ENCODE assay signal across 27 cellular contexts in genomic region chrX:150416469-150416868, GRCh38.
"Had no signal": no experiment of that assay in that cellular context is flagged by ENCODE, and none has a peak within 500 bp of the region (broad histone marks: within the 10 kb centered on the region; RNA-seq: fewer than 3 reads in every experiment).

No MANE protein-coding gene starts in this region.

- H3K79me2 ChIP-seq: hepatocyte had no signal

- H3K9me3 ChIP-seq: colonic mucosa, esophagus squamous epithelium, gastroesophageal sphincter, heart left ventricle, left ventricle myocardium inferior, lower lobe of right lung, mucosa of descending colon had no signal

- H3K36me3 ChIP-seq: colonic mucosa, esophagus squamous epithelium, gastroesophageal sphincter, heart left ventricle, left ventricle myocardium inferior, lower lobe of right lung had no signal

- H3K27me3 ChIP-seq: colonic mucosa, esophagus squamous epithelium, foreskin keratinocyte, gastroesophageal sphincter, heart left ventricle, hepatocyte had no signal

- H3K27ac ChIP-seq: colonic mucosa, dorsolateral prefrontal cortex, epithelial cell of prostate, esophagus squamous epithelium, foreskin keratinocyte, gastroesophageal sphincter, heart left ventricle, hepatocyte, left ventricle myocardium inferior, lower lobe of right lung had no signal

- DNase-seq: colonic mucosa; cortex of kidney; dorsolateral prefrontal cortex; effector CD4-positive, alpha-beta T cell; effector memory CD4-positive, alpha-beta T cell; erythroblast; esophagus squamous epithelium; foreskin keratinocyte; heart left ventricle; hypothalamus; immature natural killer cell; islet precursor cell; kidney; kidney glomerular epithelial cell; left colon; left ventricle myocardium inferior; lower lobe of right lung; mesenchymal stem cell; mucosa of descending colon; naive B cell; naive thymus-derived CD8-positive, alpha-beta T cell had no signal

- H3K4me1 ChIP-seq: colonic mucosa, esophagus squamous epithelium, foreskin keratinocyte, gastroesophageal sphincter, heart left ventricle, left ventricle myocardium inferior, lower lobe of right lung had no signal

- FAIRE-seq: frontal cortex, kidney had no signal

- H3K4me3 ChIP-seq: colonic mucosa, dorsolateral prefrontal cortex, esophagus squamous epithelium, gastroesophageal sphincter, heart left ventricle, hepatocyte, left ventricle myocardium inferior, lower lobe of right lung, mucosa of descending colon had no signal

- H3K4me2 ChIP-seq: hepatocyte had no signal

- ATAC-seq: esophagus mucosa; foreskin keratinocyte; gastroesophageal sphincter; heart left ventricle; left colon; left lobe of liver; lower lobe of right lung; mucosa of descending colon; naive thymus-derived CD8-positive, alpha-beta T cell had no signal

- H2AFZ ChIP-seq: hepatocyte had no signal
